ENCODE assay signal across 19 cellular contexts in genomic region chr2:238881353-238882082, GRCh38. TPM values are rescaled to one million over a fixed set of nuclear protein-coding genes. Genes with fewer than 3 reads are reported as not detected.
A peak's percentile ranks its signal among the peaks of the same experiment; 100 is the strongest.
DNase-seq lines count a peak whose midpoint lies in the region; ATAC-seq and TF ChIP-seq lines count a peak whose summit lies in the region.
"Had no signal": no experiment of that assay in that cellular context is flagged by ENCODE, and none has a peak within 500 bp of the region (broad histone marks: within the 10 kb centered on the region; RNA-seq: fewer than 3 reads in every experiment).

No MANE protein-coding gene starts in this region.

- H3K27me3 ChIP-seq in PC-9 (ENCODE audit: insufficient read depth, low read depth): peaks cover 44% of the 10 kb centered on the region
- H3K27me3 ChIP-seq: hepatocyte had no signal

- H3K9me3 ChIP-seq in PC-9 (ENCODE audit: insufficient read depth, low read depth): no peaks in the 10 kb centered on the region
- H3K9me3 ChIP-seq: Caco-2, suprapubic skin had no signal

- H3K27ac Mint-ChIP-seq in activated naive CD4-positive, alpha-beta T cell treated with anti-CD3 and anti-CD28 coated beads, Interleukin-2, amount 50 U/mL, for 72 hours: no peak overlapping the region
- H3K27ac Mint-ChIP-seq in central memory CD8-positive, alpha-beta T cell (ENCODE audit: low read depth): peak overlapping the region; percentile 72
- H3K27ac Mint-ChIP-seq: T-helper 17 cell had no signal

- no peak overlapping the region for H2AFZ ChIP-seq in PC-9
- H2AFZ ChIP-seq: hepatocyte had no signal

- no peak overlapping the region for H3K27ac ChIP-seq in PC-9
- H3K27ac ChIP-seq: suprapubic skin had no signal

- CTCF ChIA-PET in PC-9 (lab: Charles Lee): no interaction called here

- H3K4me1 Mint-ChIP-seq in central memory CD8-positive, alpha-beta T cell: no peaks in the 10 kb centered on the region
- H3K4me1 Mint-ChIP-seq: T-helper 17 cell had no signal

- POLR2A ChIA-PET in PC-9 (lab: Charles Lee; ENCODE audit: unreplicated experiment): no interaction called here

- DNase-seq in activated naive CD4-positive, alpha-beta T cell treated with anti-CD3 and anti-CD28 coated beads, Interleukin-2, amount 50 U/mL, for 72 hours (ENCODE audit: low spot score in 2 of 2): no peak
- DNase-seq in activated naive CD4-positive, alpha-beta T cell treated with Interleukin-2 at 50 U/mL for 16 hours: no peak
- DNase-seq in NOMO-1 treated with DMSO at 0.1 percent for 48 hours (lab: John Stamatoyannopoulos, UW; ENCODE audit: unreplicated experiment): peak; percentile 49
- no peak for DNase-seq in central memory CD8-positive, alpha-beta T cell (ENCODE audit: low spot score in 2 of 2)
- no peak for DNase-seq in stimulated activated naive CD8-positive, alpha-beta T cell treated with anti-CD3 and anti-CD28 coated beads, Interleukin-15, Interleukin-2, amounts not matched to agents 100 U/mL and 50 U/mL, for 24 hours
- no peak for DNase-seq in PC-9
- DNase-seq in NCI-H2029 (lab: John Stamatoyannopoulos, UW): no peak
- DNase-seq: amniotic stem cell; Caco-2; effector memory CD4-positive, alpha-beta T cell; GOT3; kidney; mesendoderm; NCI-H1930; NCI-H748 treated with DMSO at 0.1 percent for 48 hours; T-helper 17 cell had no signal

- no peak overlapping the region for H3K4me3 ChIP-seq in PC-9
- H3K4me3 ChIP-seq: hepatocyte, suprapubic skin had no signal

- no peaks in the 10 kb centered on the region for H3F3A ChIP-seq in PC-9 (ENCODE audit: insufficient read depth, low read depth)

- intact Hi-C loops in PC-9 (cut with micrococcal nuclease; ENCODE audit: unreplicated experiment): no loop called here

- H3K27me3 Mint-ChIP-seq in central memory CD8-positive, alpha-beta T cell: peaks cover 75% of the 10 kb centered on the region

- H3K4me2 ChIP-seq in PC-9: no peak overlapping the region
- H3K4me2 ChIP-seq: hepatocyte had no signal

- H3K4me1 ChIP-seq in PC-9 (replicated peaks; ENCODE audit: insufficient read depth): no peaks in the 10 kb centered on the region
- H3K4me1 ChIP-seq: Caco-2 had no signal

- ATAC-seq in activated naive CD4-positive, alpha-beta T cell treated with anti-CD3 and anti-CD28 coated beads, Interleukin-2, amount 50 U/mL, for 72 hours: peak; percentile 80 to 82
- ATAC-seq in central memory CD8-positive, alpha-beta T cell (replicated peaks; ENCODE audit: extremely low read depth, poor library complexity, severe bottlenecking): no peak
- ATAC-seq in stimulated activated naive CD8-positive, alpha-beta T cell treated with anti-CD3 and anti-CD28 coated beads, Interleukin-15, Interleukin-2, amounts not matched to agents 100 U/mL and 50 U/mL, for 24 hours: peak; percentile 42
- ATAC-seq in HG03565 (IDR thresholded peaks at IDR 0.05; ENCODE audit: unreplicated experiment): no peak
- ATAC-seq: T-helper 17 cell had no signal

- no peaks in the 10 kb centered on the region for H4K20me1 ChIP-seq in PC-9 (ENCODE audit: insufficient read depth)

- no peak for TF ChIP-seq CTCF in PC-9 (conservative IDR thresholded peaks at IDR 0.05)

- no peak overlapping the region for H3K4me3 Mint-ChIP-seq in central memory CD8-positive, alpha-beta T cell
- H3K4me3 Mint-ChIP-seq: T-helper 17 cell had no signal

- no peaks in the 10 kb centered on the region for H3K9me3 Mint-ChIP-seq in activated naive CD4-positive, alpha-beta T cell treated with anti-CD3 and anti-CD28 coated beads, Interleukin-2, amount 50 U/mL, for 72 hours
- H3K9me3 Mint-ChIP-seq in central memory CD8-positive, alpha-beta T cell: no peaks in the 10 kb centered on the region

- no peaks in the 10 kb centered on the region for H3K36me3 Mint-ChIP-seq in activated naive CD4-positive, alpha-beta T cell treated with anti-CD3 and anti-CD28 coated beads, Interleukin-2, amount 50 U/mL, for 72 hours
- H3K36me3 Mint-ChIP-seq in central memory CD8-positive, alpha-beta T cell (ENCODE audit: insufficient read depth): no peaks in the 10 kb centered on the region

- H3K36me3 ChIP-seq in PC-9 (ENCODE audit: low read depth): no peaks in the 10 kb centered on the region
- H3K36me3 ChIP-seq: suprapubic skin had no signal

- BruUV-seq in PC-9 (replicated peaks; lab: Mats Ljungman, UMichigan): no TSS peak

- no peaks in the 10 kb centered on the region for H3K9me2 ChIP-seq in PC-9 (ENCODE audit: insufficient read depth)

- H3K79me2 ChIP-seq in PC-9 (ENCODE audit: low read depth): no peaks in the 10 kb centered on the region

RNA-seq across cellular contexts. Expression of gene TWIST2, which starts 33.6 kb away (rescaled TPM):
- not detected for total RNA-seq in activated naive CD4-positive, alpha-beta T cell treated with anti-CD3 and anti-CD28 coated beads, Interleukin-2, amount 50 U/mL, for 72 hours
- total RNA-seq in PC-9 (2021): 4.1 and 5.0 TPM in 2 replicates
- total RNA-seq: Caco-2, T-helper 17 cell had no signal

Comparison
In these comparisons a context has a peak if more than half of its experiments do, and no peak if none do; other contexts are left out.
1. ATAC-seq: peak in activated naive CD4-positive, alpha-beta T cell treated with anti-CD3 and anti-CD28 coated beads, Interleukin-2, amount 50 U/mL, for 72 hours (2 of 2) and stimulated activated naive CD8-positive, alpha-beta T cell treated with anti-CD3 and anti-CD28 coated beads, Interleukin-15, Interleukin-2, amounts not matched to agents 100 U/mL and 50 U/mL, for 24 hours (single experiment); none in central memory CD8-positive, alpha-beta T cell (single experiment) and HG03565 (single experiment).